ENCODE assay signal across 24 cellular contexts in the genomic region with DNA sequence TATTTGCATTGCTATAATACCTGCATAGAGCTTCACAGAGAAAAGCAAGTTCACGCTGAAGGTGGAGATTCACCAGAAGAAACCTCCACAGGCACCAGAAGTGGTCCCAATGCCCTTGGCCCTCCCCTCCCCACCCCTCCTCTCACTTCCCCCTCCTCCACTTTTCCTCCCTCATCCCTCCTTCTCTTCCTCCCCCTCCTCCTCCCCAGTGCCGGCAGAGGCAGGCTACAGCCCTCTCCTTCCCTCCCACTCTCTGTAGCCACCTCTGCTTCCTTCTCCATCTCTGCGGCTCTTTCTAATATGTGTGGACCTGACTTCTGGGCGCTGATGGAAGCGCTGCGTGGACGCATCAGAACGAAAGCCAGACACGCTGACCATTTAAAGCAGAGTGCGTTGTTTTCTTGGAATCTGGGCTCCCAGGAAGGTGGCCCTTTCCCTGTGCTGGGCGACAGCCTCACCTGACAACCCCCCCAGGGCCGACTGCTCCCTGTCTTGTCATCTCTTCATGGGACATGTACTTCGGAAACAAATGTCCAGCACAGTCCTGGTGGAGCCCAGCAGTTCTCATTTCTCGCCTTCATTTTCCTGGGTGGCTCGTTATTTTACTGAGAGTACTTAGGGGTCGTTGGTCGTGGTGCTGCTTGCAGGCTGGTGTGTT. TPM values are rescaled to one million over a fixed set of nuclear protein-coding genes. Genes with fewer than 3 reads are reported as not detected.
"Had no signal": no experiment of that assay in that cellular context is flagged by ENCODE, and none has a peak within 500 bp of the region (broad histone marks: within the 10 kb centered on the region; RNA-seq: fewer than 3 reads in every experiment).

No MANE protein-coding gene starts in this region.

- H3K4me2 ChIP-seq: hepatocyte had no signal

- H3K36me3 Mint-ChIP-seq: natural killer cell; stimulated activated effector memory CD8-positive, alpha-beta T cell treated with anti-CD3 and anti-CD28 coated beads, Interleukin-12 subunit alpha, Interleukin-12 subunit beta, amount 100 ng/mL, for 72 hours had no signal

- H3K4me3 ChIP-seq: esophagus squamous epithelium, hepatocyte, suprapubic skin, thyroid gland had no signal

- ATAC-seq: effector memory CD8-positive, alpha-beta T cell; left colon; natural killer cell; right cardiac atrium; stimulated activated effector memory CD8-positive, alpha-beta T cell treated with anti-CD3 and anti-CD28 coated beads, Interleukin-12 subunit alpha, Interleukin-12 subunit beta, amount 100 ng/mL, for 72 hours; stimulated activated naive CD8-positive, alpha-beta T cell treated with anti-CD3 and anti-CD28 coated beads, Interleukin-15, Interleukin-2, amounts not matched to agents 100 U/mL and 50 U/mL, for 24 hours had no signal

- H3K36me3 ChIP-seq: suprapubic skin, thyroid gland had no signal

- H3K27me3 ChIP-seq: hepatocyte, thyroid gland had no signal

- H3K4me1 ChIP-seq: esophagus squamous epithelium, suprapubic skin, thyroid gland had no signal

- H3K27ac Mint-ChIP-seq: dendritic cell treated with granulocyte-macrophage colony-stimulating factor and Interleukin-4, amounts not matched to agents 40 ng/mL and 50 ng/mL, for 4 days; effector memory CD8-positive, alpha-beta T cell; natural killer cell; stimulated activated effector memory CD8-positive, alpha-beta T cell treated with anti-CD3 and anti-CD28 coated beads, Interleukin-12 subunit alpha, Interleukin-12 subunit beta, amount 100 ng/mL, for 72 hours had no signal

- H3K4me3 Mint-ChIP-seq: dendritic cell treated with granulocyte-macrophage colony-stimulating factor and Interleukin-4, amounts not matched to agents 40 ng/mL and 50 ng/mL, for 4 days; effector memory CD8-positive, alpha-beta T cell; natural killer cell; neural crest cell; stimulated activated effector memory CD8-positive, alpha-beta T cell treated with anti-CD3 and anti-CD28 coated beads, Interleukin-12 subunit alpha, Interleukin-12 subunit beta, amount 100 ng/mL, for 72 hours had no signal

- H3K9me3 Mint-ChIP-seq: dendritic cell treated with granulocyte-macrophage colony-stimulating factor and Interleukin-4, amounts not matched to agents 40 ng/mL and 50 ng/mL, for 4 days; effector memory CD8-positive, alpha-beta T cell; natural killer cell; neural crest cell; stimulated activated effector memory CD8-positive, alpha-beta T cell treated with anti-CD3 and anti-CD28 coated beads, Interleukin-12 subunit alpha, Interleukin-12 subunit beta, amount 100 ng/mL, for 72 hours had no signal

- DNase-seq: central memory CD4-positive, alpha-beta T cell; effector memory CD8-positive, alpha-beta T cell; esophagus squamous epithelium; foreskin fibroblast; left colon; mammary epithelial cell; natural killer cell; small intestine; stimulated activated CD4-positive, alpha-beta T cell treated with anti-CD3 and anti-CD28 coated beads, Interleukin-4, amount 100 ng/mL, for 1 hour; stimulated activated CD8-positive, alpha-beta memory T cell treated with anti-CD3 and anti-CD28 coated beads, Interleukin-4, amount 100 ng/mL, for 48 hours; stimulated activated naive CD8-positive, alpha-beta T cell treated with anti-CD3 and anti-CD28 coated beads, Interleukin-15, Interleukin-2, amounts not matched to agents 100 U/mL and 50 U/mL, for 24 hours; thyroid gland had no signal

- H3K9me3 ChIP-seq: esophagus squamous epithelium, suprapubic skin, thyroid gland had no signal

- H3K27ac ChIP-seq: esophagus squamous epithelium, hepatocyte, suprapubic skin, thyroid gland had no signal

- H3K4me1 Mint-ChIP-seq: stimulated activated effector memory CD8-positive, alpha-beta T cell treated with anti-CD3 and anti-CD28 coated beads, Interleukin-12 subunit alpha, Interleukin-12 subunit beta, amount 100 ng/mL, for 72 hours had no signal

RNA-seq across cellular contexts. Expression of gene IRX4, which starts 52.0 kb away (rescaled TPM):
- total RNA-seq: epithelial cell of proximal tubule, hepatocyte, left colon, liver, mucosa of gallbladder, myocyte, natural killer cell, osteocyte, thyroid gland, ureter had no signal
